ENCODE assay signal across 8 cellular contexts in the genomic region with DNA sequence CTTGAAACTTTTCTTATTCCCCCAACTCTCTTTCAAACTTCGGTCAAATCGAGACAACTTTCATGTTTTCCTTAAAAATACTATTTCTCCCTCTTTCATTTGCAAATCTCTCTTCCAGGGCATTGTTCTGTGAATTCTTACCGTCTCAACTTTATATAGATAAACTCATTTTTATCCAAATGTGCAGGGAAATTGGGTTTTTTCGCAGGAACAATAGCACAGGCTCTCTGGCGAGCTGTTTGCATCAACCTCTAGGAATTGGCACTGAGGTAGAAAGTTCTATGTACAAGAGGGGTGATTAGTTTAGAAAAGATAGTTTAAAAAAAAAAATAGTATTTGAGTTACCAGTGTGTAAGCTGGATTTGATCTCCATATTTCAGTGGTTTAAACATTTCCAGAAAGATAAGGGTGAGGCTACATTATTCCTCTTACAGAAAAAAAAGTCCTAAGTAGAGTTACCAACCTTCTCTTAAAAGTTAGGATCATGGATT.
A peak's percentile ranks its signal among the peaks of the same experiment; 100 is the strongest.
DNase-seq lines count a peak whose midpoint lies in the region; ATAC-seq and TF ChIP-seq lines count a peak whose summit lies in the region.

No MANE protein-coding gene starts in this region.

- peak overlapping the region; percentile 99 for H3K27ac Mint-ChIP-seq in activated CD8-positive, alpha-beta T cell treated with anti-CD3 and anti-CD28 coated beads, Interleukin-2, amount 10 ng/mL, durations not matched to agents 7 days and 5 days

- POLR2A ChIA-PET in activated CD8-positive, alpha-beta T cell treated with anti-CD3 and anti-CD28 coated beads, Interleukin-2, amount 10 ng/mL, durations not matched to agents 7 days and 5 days (lab: Charles Lee): interaction anchor here (0.9 to 7.2 kb wide), 45 partner anchors 12 to 1658 kb away, joined by 3 to 1100 read pairs (median 18); a partner anchor contains a TSS

- no peaks in the 10 kb centered on the region for H3K36me3 Mint-ChIP-seq in activated T-cell treated with anti-CD3 and anti-CD28 coated beads, Interleukin-2, amount 50 U/mL, for 4 hours (ENCODE audit: insufficient read depth)
- H3K36me3 Mint-ChIP-seq in activated CD8-positive, alpha-beta T cell treated with anti-CD3 and anti-CD28 coated beads, Interleukin-2, amount 10 ng/mL, durations not matched to agents 7 days and 5 days (ENCODE audit: low read depth): peaks cover 18% of the 10 kb centered on the region

- H3K36me3 ChIP-seq in iPS-18a (ENCODE audit: control insufficient read depth, low read depth, low read length) (no peaks in the 10 kb centered on the region), tibial artery (no peaks in the 10 kb centered on the region)

- H3K4me1 Mint-ChIP-seq in activated T-cell treated with anti-CD3 and anti-CD28 coated beads, Interleukin-2, amount 50 U/mL, for 4 hours (ENCODE audit: low read depth): peaks cover 31% of the 10 kb centered on the region
- H3K4me1 Mint-ChIP-seq in activated CD8-positive, alpha-beta T cell treated with anti-CD3 and anti-CD28 coated beads, Interleukin-2, amount 10 ng/mL, durations not matched to agents 7 days and 5 days (ENCODE audit: low read depth): peaks cover 42% of the 10 kb centered on the region

- H3K27ac ChIP-seq in iPS-18a (ENCODE audit: low read length) (peak overlapping the region; percentile 96), tibial artery (peak overlapping the region; percentile 70 to 74)

- H3K9me3 Mint-ChIP-seq in activated T-cell treated with anti-CD3 and anti-CD28 coated beads, Interleukin-2, amount 50 U/mL, for 4 hours: peaks cover 3% of the 10 kb centered on the region
- H3K9me3 Mint-ChIP-seq in activated CD8-positive, alpha-beta T cell treated with anti-CD3 and anti-CD28 coated beads, Interleukin-2, amount 10 ng/mL, durations not matched to agents 7 days and 5 days (ENCODE audit: insufficient read depth): no peaks in the 10 kb centered on the region

- intact Hi-C loops in tibial artery (cut with DNase I; ENCODE audit: low total_unique reads): no loop called here

- H3K9ac ChIP-seq in iPS-18a (ENCODE audit: low read length): peak overlapping the region; percentile 99

- no peak for DNase-seq in activated T-cell treated with anti-CD3 and anti-CD28 coated beads, Interleukin-2, amount 50 U/mL, for 4 hours
- DNase-seq in activated T-cell treated with anti-CD3 and anti-CD28 coated beads, Interleukin-2, amount 50 U/mL, for 1 hour: no peak
- DNase-seq in activated CD8-positive, alpha-beta T cell treated with anti-CD3 and anti-CD28 coated beads, Interleukin-2, amount 10 ng/mL, durations not matched to agents 7 days and 5 days: peak; percentile 22
- DNase-seq in tibial artery (no peak), GF-D8 (lab: John Stamatoyannopoulos, UW) (no peak)

- CTCF ChIA-PET in activated CD8-positive, alpha-beta T cell treated with anti-CD3 and anti-CD28 coated beads, Interleukin-2, amount 10 ng/mL, durations not matched to agents 7 days and 5 days (lab: Charles Lee): interaction anchor here (1.0 to 3.1 kb wide), 4 partner anchors 10 to 37 kb away, joined by 3 to 14 read pairs (median 4); a partner anchor contains a TSS

- no peaks in the 10 kb centered on the region for H3K9me3 ChIP-seq in iPS-18a (ENCODE audit: control insufficient read depth, low read depth, low read length)
- H3K9me3 ChIP-seq in tibial artery: no peaks in the 10 kb centered on the region

- no peak for TF ChIP-seq CTCF in tibial artery (IDR thresholded peaks at IDR 0.05)

- no peaks in the 10 kb centered on the region for H3K27me3 Mint-ChIP-seq in activated T-cell treated with anti-CD3 and anti-CD28 coated beads, Interleukin-2, amount 50 U/mL, for 4 hours (ENCODE audit: low read depth)
- peaks cover 2% of the 10 kb centered on the region for H3K27me3 Mint-ChIP-seq in activated CD8-positive, alpha-beta T cell treated with anti-CD3 and anti-CD28 coated beads, Interleukin-2, amount 10 ng/mL, durations not matched to agents 7 days and 5 days (ENCODE audit: low read depth)

- H3K4me3 Mint-ChIP-seq in activated T-cell treated with anti-CD3 and anti-CD28 coated beads, Interleukin-2, amount 50 U/mL, for 4 hours: peak overlapping the region; percentile 88
- peak overlapping the region; percentile 78 for H3K4me3 Mint-ChIP-seq in activated CD8-positive, alpha-beta T cell treated with anti-CD3 and anti-CD28 coated beads, Interleukin-2, amount 10 ng/mL, durations not matched to agents 7 days and 5 days

- no peaks in the 10 kb centered on the region for H3K27me3 ChIP-seq in iPS-18a (ENCODE audit: control insufficient read depth, insufficient read depth, low read length)
- H3K27me3 ChIP-seq in tibial artery: peaks cover 0 to 7% of the 10 kb centered on the region in 2 donors

- H3K4me3 ChIP-seq in iPS-18a (ENCODE audit: low read length): peak overlapping the region; percentile 66
- H3K4me3 ChIP-seq in tibial artery: peak overlapping the region; percentile 58 to 62

- no peak for ATAC-seq in activated T-cell treated with anti-CD3 and anti-CD28 coated beads, Interleukin-2, amount 50 U/mL, for 4 hours
- ATAC-seq in activated CD8-positive, alpha-beta T cell treated with anti-CD3 and anti-CD28 coated beads, Interleukin-2, amount 10 ng/mL, durations not matched to agents 7 days and 5 days: no peak
- ATAC-seq in GM19351 (IDR thresholded peaks at IDR 0.05; ENCODE audit: unreplicated experiment) (no peak), HG03442 (IDR thresholded peaks at IDR 0.05; ENCODE audit: unreplicated experiment) (no peak)

- H3K4me1 ChIP-seq in iPS-18a (ENCODE audit: control insufficient read depth, low read depth, low read length) (peaks cover 17% of the 10 kb centered on the region), tibial artery (peaks cover 0 to 16% (median 0%) of the 10 kb centered on the region in 4 donors)
